2 cellular contexts compared by ENCODE assay signal in the genomic region with DNA sequence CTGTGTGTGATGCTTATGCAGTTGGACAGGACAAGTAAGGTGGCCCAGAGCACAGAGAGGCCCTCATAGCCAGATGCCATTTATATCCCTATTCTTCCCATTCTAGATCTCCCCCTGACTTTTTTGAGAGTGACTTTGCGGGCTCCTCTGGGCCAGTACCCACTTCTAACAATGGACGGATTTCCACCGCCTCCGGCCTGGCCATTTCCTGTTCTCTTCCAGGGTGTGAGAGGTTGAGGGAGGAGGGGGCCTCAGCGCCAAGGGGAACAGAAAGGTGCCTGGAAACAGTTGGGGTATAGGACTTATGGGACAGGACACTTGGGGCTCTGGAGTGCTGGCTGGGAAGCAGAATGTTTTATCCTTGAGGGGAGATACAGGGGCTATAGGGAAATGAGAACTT.
TF ChIP-seq lines count a peak whose summit lies in the region.

No MANE protein-coding gene starts in this region.

TF ChIP-seq in endothelial cell of umbilical vein, 7 proteins besides CTCF, POLR2A, EP300 and RAD21:
- no peak for TF ChIP-seq FOS (IDR thresholded peaks at IDR 0.05; ENCODE audit: borderline replicate concordance, insufficient read depth, low read length)
- TF ChIP-seq POLR2AphosphoS5 (IDR thresholded peaks at IDR 0.05; ENCODE audit: insufficient read depth, low read depth, low read length) = peak; percentile 70

TF ChIP-seq in neural cell, 6 proteins besides CTCF, POLR2A, EP300 and RAD21:
- TF ChIP-seq, protein P1, sequence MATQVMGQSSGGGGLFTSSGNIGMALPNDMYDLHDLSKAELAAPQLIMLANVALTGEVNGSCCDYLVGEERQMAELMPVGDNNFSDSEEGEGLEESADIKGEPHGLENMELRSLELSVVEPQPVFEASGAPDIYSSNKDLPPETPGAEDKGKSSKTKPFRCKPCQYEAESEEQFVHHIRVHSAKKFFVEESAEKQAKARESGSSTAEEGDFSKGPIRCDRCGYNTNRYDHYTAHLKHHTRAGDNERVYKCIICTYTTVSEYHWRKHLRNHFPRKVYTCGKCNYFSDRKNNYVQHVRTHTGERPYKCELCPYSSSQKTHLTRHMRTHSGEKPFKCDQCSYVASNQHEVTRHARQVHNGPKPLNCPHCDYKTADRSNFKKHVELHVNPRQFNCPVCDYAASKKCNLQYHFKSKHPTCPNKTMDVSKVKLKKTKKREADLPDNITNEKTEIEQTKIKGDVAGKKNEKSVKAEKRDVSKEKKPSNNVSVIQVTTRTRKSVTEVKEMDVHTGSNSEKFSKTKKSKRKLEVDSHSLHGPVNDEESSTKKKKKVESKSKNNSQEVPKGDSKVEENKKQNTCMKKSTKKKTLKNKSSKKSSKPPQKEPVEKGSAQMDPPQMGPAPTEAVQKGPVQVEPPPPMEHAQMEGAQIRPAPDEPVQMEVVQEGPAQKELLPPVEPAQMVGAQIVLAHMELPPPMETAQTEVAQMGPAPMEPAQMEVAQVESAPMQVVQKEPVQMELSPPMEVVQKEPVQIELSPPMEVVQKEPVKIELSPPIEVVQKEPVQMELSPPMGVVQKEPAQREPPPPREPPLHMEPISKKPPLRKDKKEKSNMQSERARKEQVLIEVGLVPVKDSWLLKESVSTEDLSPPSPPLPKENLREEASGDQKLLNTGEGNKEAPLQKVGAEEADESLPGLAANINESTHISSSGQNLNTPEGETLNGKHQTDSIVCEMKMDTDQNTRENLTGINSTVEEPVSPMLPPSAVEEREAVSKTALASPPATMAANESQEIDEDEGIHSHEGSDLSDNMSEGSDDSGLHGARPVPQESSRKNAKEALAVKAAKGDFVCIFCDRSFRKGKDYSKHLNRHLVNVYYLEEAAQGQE (IDR thresholded peaks at IDR 0.05; ENCODE audit: borderline replicate concordance) = no peak
- TF ChIP-seq TAF1 (IDR thresholded peaks at IDR 0.05; ENCODE audit: low read depth) (no peak), EZH2 (IDR thresholded peaks at IDR 0.05; ENCODE audit: borderline replicate concordance, insufficient read depth, low read length, poor library complexity, severe bottlenecking) (no peak), SMC3 (conservative IDR thresholded peaks at IDR 0.05; ENCODE audit: poor library complexity) (no peak), POLR2AphosphoS5 (IDR thresholded peaks at IDR 0.05) (no peak), MXI1 (conservative IDR thresholded peaks at IDR 0.05; ENCODE audit: poor library complexity, severe bottlenecking) (no peak)
